ENCODE assay signal across 11 cellular contexts in genomic region chr6:53151676-53152075, GRCh38. TPM values are rescaled to one million over a fixed set of nuclear protein-coding genes. Genes with fewer than 3 reads are reported as not detected.
DNase-seq lines count a peak whose midpoint lies in the region; ATAC-seq and TF ChIP-seq lines count a peak whose summit lies in the region.
"Had no signal": no experiment of that assay in that cellular context is flagged by ENCODE, and none has a peak within 500 bp of the region (broad histone marks: within the 10 kb centered on the region; RNA-seq: fewer than 3 reads in every experiment).

No MANE protein-coding gene starts in this region.

- no peak overlapping the region for H3K4me3 ChIP-seq in mammary epithelial cell (replicated peaks in 1 of 3; ENCODE audit: insufficient read depth in 1 of 3, low read depth in 2 of 3, low read length in 3 of 3)
- H3K4me3 ChIP-seq in upper lobe of right lung: no peak overlapping the region
- H3K4me3 ChIP-seq in gastrocnemius medialis: no peak overlapping the region

- in situ Hi-C loops in KBM-7 (cut with MboI; ENCODE audit: low pct_unique_long_range_greater_than_20kb, low sequenced_read_pairs) (no loop called here), mammary epithelial cell (cut with MboI; ENCODE audit: low sequenced_read_pairs in 2 of 2) (loop anchor here (25.0 kb wide), 1 partner anchor 536 kb away; no protein-coding TSS in a partner anchor), gastrocnemius medialis (cut with MboI; ENCODE audit: low sequenced_read_pairs in 4 of 4) (loop anchor here (25.0 kb wide), 1 partner anchor 586 kb away; no protein-coding TSS in a partner anchor)

- H3K9ac ChIP-seq in mammary epithelial cell (ENCODE audit: insufficient read depth, low read length): no peak overlapping the region

- CTCF ChIA-PET in mammary epithelial cell (lab: Charles Lee; ENCODE audit: low non-redundant PET): interaction anchor here (0.5 to 0.7 kb wide), 2 partner anchors 17 to 325 kb away, joined by 4 to 9 read pairs; no protein-coding TSS in a partner anchor

- H3K4me2 ChIP-seq in mammary epithelial cell (ENCODE audit: insufficient read depth, low read depth, low read length): no peak overlapping the region

- no peak for TF ChIP-seq POLR2A in gastrocnemius medialis (IDR thresholded peaks at IDR 0.05)

- H3K9me3 ChIP-seq in mammary epithelial cell (replicated peaks; ENCODE audit: insufficient read depth, low read length) (no peaks in the 10 kb centered on the region), upper lobe of right lung (no peaks in the 10 kb centered on the region), gastrocnemius medialis (no peaks in the 10 kb centered on the region)

- peak; percentile 21 for ATAC-seq in upper lobe of right lung
- ATAC-seq in gastrocnemius medialis: no peak
- no peak for ATAC-seq in HG02884 (IDR thresholded peaks at IDR 0.05; ENCODE audit: unreplicated experiment)

- no peaks in the 10 kb centered on the region for H3K4me1 ChIP-seq in mammary epithelial cell (ENCODE audit: insufficient read depth, low read length)
- H3K4me1 ChIP-seq in upper lobe of right lung: no peaks in the 10 kb centered on the region
- H3K4me1 ChIP-seq in gastrocnemius medialis: no peaks in the 10 kb centered on the region

- dilution Hi-C loops in mammary epithelial cell (cut with HindIII; ENCODE audit: low sequenced_read_pairs): no loop called here

- DNase-seq in stimulated activated CD4-positive, alpha-beta T cell treated with anti-CD3 and anti-CD28 coated beads, Interleukin-4, amount 100 ng/mL, for 48 hours (ENCODE audit: low read depth in 2 of 2): peak; percentile 3
- no peak for DNase-seq in stimulated activated CD4-positive, alpha-beta T cell treated with anti-CD3 and anti-CD28 coated beads, Interleukin-2, amount 100 ng/mL, for 48 hours
- DNase-seq in KBM-7: peak; percentile 36
- no peak for DNase-seq in mammary epithelial cell
- no peak for DNase-seq in upper lobe of right lung
- DNase-seq in gastrocnemius medialis: no peak
- DNase-seq in COLO668 (lab: John Stamatoyannopoulos, UW; ENCODE audit: unreplicated experiment): no peak
- DNase-seq: KG1 had no signal

- no peak overlapping the region for H2AFZ ChIP-seq in mammary epithelial cell (ENCODE audit: low read depth, low read length)

- H4K20me1 ChIP-seq in mammary epithelial cell (ENCODE audit: insufficient read depth, low read length): no peaks in the 10 kb centered on the region

- 66% methylated on average over 3 of the region's 3 CpGs for WGBS in mammary epithelial cell (ENCODE audit: low coverage, missing lambda C conversion rate)

- H3K79me2 ChIP-seq in mammary epithelial cell (ENCODE audit: insufficient read depth, low read length): no peaks in the 10 kb centered on the region

- no peaks in the 10 kb centered on the region for H3K27me3 ChIP-seq in mammary epithelial cell (ENCODE audit: insufficient read depth, low read length)
- H3K27me3 ChIP-seq in upper lobe of right lung: no peaks in the 10 kb centered on the region
- H3K27me3 ChIP-seq in gastrocnemius medialis: no peaks in the 10 kb centered on the region

- H3K27ac ChIP-seq in mammary epithelial cell (ENCODE audit: insufficient read depth, low read depth, low read length): no peak overlapping the region
- H3K27ac ChIP-seq in upper lobe of right lung: no peak overlapping the region
- H3K27ac ChIP-seq in gastrocnemius medialis: no peak overlapping the region

- no TSS peak for BruUV-seq in mammary epithelial cell (replicated peaks; lab: Mats Ljungman, UMichigan)

- H3K36me3 ChIP-seq in mammary epithelial cell (ENCODE audit: insufficient read depth, low read length): no peaks in the 10 kb centered on the region
- H3K36me3 ChIP-seq in upper lobe of right lung: no peaks in the 10 kb centered on the region
- no peaks in the 10 kb centered on the region for H3K36me3 ChIP-seq in gastrocnemius medialis

- peak; percentile 36 to 41 for TF ChIP-seq CTCF in mammary epithelial cell (conservative IDR thresholded peaks at IDR 0.05 in 1 of 2, IDR thresholded peaks at IDR 0.05 in 1 of 2; ENCODE audit: extremely low read depth in 1 of 2, insufficient read depth in 1 of 2, low read depth in 1 of 2, low read length in 2 of 2)
- peak; percentile 9 for TF ChIP-seq CTCF in upper lobe of right lung (IDR thresholded peaks at IDR 0.05)
- no peak for TF ChIP-seq CTCF in gastrocnemius medialis (IDR thresholded peaks at IDR 0.05 in 4 of 5, conservative IDR thresholded peaks at IDR 0.05 in 1 of 5)

- intact Hi-C loops in mammary epithelial cell (cut with micrococcal nuclease): no loop called here
- intact Hi-C loops in upper lobe of right lung (cut with DNase I): no loop called here
- intact Hi-C loops in gastrocnemius medialis (cut with DNase I; ENCODE audit: low total_unique reads): no loop called here

RNA-seq across cellular contexts. Expression of gene GCM1, which starts 3.0 kb away (rescaled TPM):
- total RNA-seq in mammary epithelial cell (not detected), upper lobe of right lung (not detected), gastrocnemius medialis (not detected)
- not detected for polyA plus RNA-seq in mammary epithelial cell
- not detected for polyA minus RNA-seq in mammary epithelial cell
- total RNA-seq: fibroblast of lung, myocyte had no signal
- polyA plus RNA-seq: fibroblast of lung had no signal

Comparison
In these comparisons a context has a peak if more than half of its experiments do, and no peak if none do; other contexts are left out.
1. DNase-seq: peak in stimulated activated CD4-positive, alpha-beta T cell treated with anti-CD3 and anti-CD28 coated beads, Interleukin-4, amount 100 ng/mL, for 48 hours (2 of 2) and KBM-7 (single experiment); none in stimulated activated CD4-positive, alpha-beta T cell treated with anti-CD3 and anti-CD28 coated beads, Interleukin-2, amount 100 ng/mL, for 48 hours (0 of 2), mammary epithelial cell (single experiment), upper lobe of right lung (single experiment), gastrocnemius medialis (0 of 2) and COLO668 (single experiment).
2. CTCF ChIP-seq: peak in mammary epithelial cell (2 of 2) and upper lobe of right lung (single experiment); none in gastrocnemius medialis (0 of 5).